16 cellular contexts compared by ENCODE assay signal in genomic region chr16:89586853-89587252, GRCh38. TPM values are rescaled to one million over a fixed set of nuclear protein-coding genes. Genes with fewer than 3 reads are reported as not detected.
DNase-seq lines count a peak whose midpoint lies in the region; ATAC-seq and TF ChIP-seq lines count a peak whose summit lies in the region.
"Had no signal": no experiment of that assay in that cellular context is flagged by ENCODE, and none has a peak within 500 bp of the region (broad histone marks: within the 10 kb centered on the region; RNA-seq: fewer than 3 reads in every experiment).

No MANE protein-coding gene starts in this region.

- ATAC-seq in left cardiac atrium = no peak
- ATAC-seq in GM19395 (IDR thresholded peaks at IDR 0.05; ENCODE audit: unreplicated experiment) = no peak

- H2AFZ ChIP-seq in PC-9 = no peak overlapping the region

- H3K27me3 Mint-ChIP-seq in glutamatergic neuron (ENCODE audit: unreplicated experiment) = no peaks in the 10 kb centered on the region
- H3K27me3 Mint-ChIP-seq: progenitor cell of endocrine pancreas had no signal

- POLR2A ChIA-PET in PC-9 (lab: Charles Lee; ENCODE audit: unreplicated experiment) = no interaction called here

- no peaks in the 10 kb centered on the region for H3K4me1 Mint-ChIP-seq in glutamatergic neuron (ENCODE audit: low read depth, unreplicated experiment)

- H3K9me2 ChIP-seq in PC-9 (ENCODE audit: insufficient read depth) = no peaks in the 10 kb centered on the region

- H4K20me1 ChIP-seq in PC-9 (ENCODE audit: insufficient read depth) = no peaks in the 10 kb centered on the region

- no peaks in the 10 kb centered on the region for H3K79me2 ChIP-seq in PC-9 (ENCODE audit: low read depth)

- CTCF ChIA-PET in PC-9 (lab: Charles Lee) = no interaction called here

- H3K36me3 ChIP-seq in right atrium auricular region = no peaks in the 10 kb centered on the region
- no peaks in the 10 kb centered on the region; the same call in 1 of the 2 replicates for H3K36me3 ChIP-seq in PC-9 (ENCODE audit: low read depth)

- no peak overlapping the region for H3K27ac Mint-ChIP-seq in glutamatergic neuron (ENCODE audit: unreplicated experiment)
- H3K27ac Mint-ChIP-seq: progenitor cell of endocrine pancreas had no signal

- H3K27ac ChIP-seq in right atrium auricular region (no peak overlapping the region), PC-9 (no peak overlapping the region)
- H3K27ac ChIP-seq: C4-2B, coronary artery had no signal

- intact Hi-C loops in left cardiac atrium (cut with DNase I) (no loop called here), PC-9 (cut with micrococcal nuclease; ENCODE audit: unreplicated experiment) (no loop called here)

- H3K9me3 Mint-ChIP-seq in glutamatergic neuron (ENCODE audit: unreplicated experiment) = peaks cover 2% of the 10 kb centered on the region

- H3K36me3 Mint-ChIP-seq in glutamatergic neuron (ENCODE audit: unreplicated experiment) = no peaks in the 10 kb centered on the region

- no peak overlapping the region for H3K4me3 ChIP-seq in right atrium auricular region
- H3K4me3 ChIP-seq in PC-9 = no peak overlapping the region
- H3K4me3 ChIP-seq: coronary artery had no signal

- DNase-seq in left cardiac atrium = peak; percentile 48
- no peak for DNase-seq in right atrium auricular region (ENCODE audit: low spot score)
- peak; percentile 36 for DNase-seq in T-helper 9 cell
- DNase-seq in glutamatergic neuron = peak; percentile 19
- DNase-seq in DMS 273 (lab: John Stamatoyannopoulos, UW; ENCODE audit: unreplicated experiment) = no peak
- no peak for DNase-seq in amniotic stem cell (lab: John Stamatoyannopoulos, UW)
- DNase-seq in PC-9 = no peak
- DNase-seq: midbrain, NCI-H187, NCI-H82, Right ventricle myocardium superior had no signal

- H3K9me3 ChIP-seq in right atrium auricular region (no peaks in the 10 kb centered on the region), PC-9 (ENCODE audit: insufficient read depth, low read depth) (no peaks in the 10 kb centered on the region)

- no peak overlapping the region for H3K4me3 Mint-ChIP-seq in glutamatergic neuron (ENCODE audit: unreplicated experiment)

- H3K4me2 ChIP-seq in PC-9 = no peak overlapping the region

- TF ChIP-seq CTCF in right atrium auricular region (IDR thresholded peaks at IDR 0.05) = no peak
- TF ChIP-seq CTCF in glutamatergic neuron (IDR thresholded peaks at IDR 0.05; ENCODE audit: partially characterized antibody, unreplicated experiment) = no peak
- TF ChIP-seq CTCF in PC-9 (conservative IDR thresholded peaks at IDR 0.05) = no peak

- H3K4me1 ChIP-seq in right atrium auricular region (peaks cover 0 to 5% of the 10 kb centered on the region in 2 donors), PC-9 (replicated peaks; ENCODE audit: insufficient read depth) (peaks cover 11% of the 10 kb centered on the region)

- H3F3A ChIP-seq in PC-9 (ENCODE audit: insufficient read depth, low read depth) = peaks cover 14% of the 10 kb centered on the region; the same call in 1 of the 2 replicates

- no TSS peak for BruUV-seq in PC-9 (replicated peaks; lab: Mats Ljungman, UMichigan)

- H3K27me3 ChIP-seq in right atrium auricular region = no peaks in the 10 kb centered on the region
- H3K27me3 ChIP-seq in PC-9 (ENCODE audit: insufficient read depth, low read depth) = no peaks in the 10 kb centered on the region

RNA-seq across cellular contexts. Expression of gene CPNE7, which starts 11.3 kb away (rescaled TPM):
- total RNA-seq in left cardiac atrium = not detected
- not detected for total RNA-seq in right atrium auricular region
- 17.8 TPM for total RNA-seq in glutamatergic neuron (ENCODE audit: unreplicated experiment)
- total RNA-seq in PC-9 (2021) = 19.5 and 27.8 TPM in 2 replicates
- total RNA-seq: Right ventricle myocardium superior, urinary bladder had no signal

RNA-seq across cellular contexts. Expression of gene RPL13, which starts 26.4 kb away (rescaled TPM):
- total RNA-seq in left cardiac atrium = 1,000 to 10,000 TPM; 1,319 to 1,367 TPM
- total RNA-seq in right atrium auricular region = 1,000 to 10,000 TPM; 4,239 to 4,547 TPM
- 893 TPM for total RNA-seq in glutamatergic neuron (ENCODE audit: unreplicated experiment)
- total RNA-seq in PC-9 (2021) = 2,045 and 3,124 TPM in 2 replicates

RNA-seq across cellular contexts. Expression of gene DPEP1, which starts 26.6 kb away (rescaled TPM):
- total RNA-seq in left cardiac atrium (not detected), right atrium auricular region (under 1 TPM in 1 of 2 donors, not detected in 1; 0.16 TPM), glutamatergic neuron (ENCODE audit: unreplicated experiment) (0.39 TPM), PC-9 (2021) (not detected in 2 replicates)
- total RNA-seq: Right ventricle myocardium superior had no signal

Comparison
In these comparisons a context has a peak if more than half of its experiments do, and no peak if none do; other contexts are left out.
1. DNase-seq: peak in left cardiac atrium (single experiment), T-helper 9 cell (single experiment) and glutamatergic neuron (single experiment); none in right atrium auricular region (single experiment), DMS 273 (single experiment), amniotic stem cell (single experiment) and PC-9 (0 of 2).
2. RNA of gene CPNE7, which starts 11.3 kb away (total RNA-seq): 19.5 to 27.8 TPM in PC-9 and 17.8 TPM in glutamatergic neuron (single experiment); not detected in left cardiac atrium and not detected in right atrium auricular region; every median in the first group is over 10 times any median in the second.